Comparison of ENCODE assay signal across 8 cellular contexts in the genomic region with DNA sequence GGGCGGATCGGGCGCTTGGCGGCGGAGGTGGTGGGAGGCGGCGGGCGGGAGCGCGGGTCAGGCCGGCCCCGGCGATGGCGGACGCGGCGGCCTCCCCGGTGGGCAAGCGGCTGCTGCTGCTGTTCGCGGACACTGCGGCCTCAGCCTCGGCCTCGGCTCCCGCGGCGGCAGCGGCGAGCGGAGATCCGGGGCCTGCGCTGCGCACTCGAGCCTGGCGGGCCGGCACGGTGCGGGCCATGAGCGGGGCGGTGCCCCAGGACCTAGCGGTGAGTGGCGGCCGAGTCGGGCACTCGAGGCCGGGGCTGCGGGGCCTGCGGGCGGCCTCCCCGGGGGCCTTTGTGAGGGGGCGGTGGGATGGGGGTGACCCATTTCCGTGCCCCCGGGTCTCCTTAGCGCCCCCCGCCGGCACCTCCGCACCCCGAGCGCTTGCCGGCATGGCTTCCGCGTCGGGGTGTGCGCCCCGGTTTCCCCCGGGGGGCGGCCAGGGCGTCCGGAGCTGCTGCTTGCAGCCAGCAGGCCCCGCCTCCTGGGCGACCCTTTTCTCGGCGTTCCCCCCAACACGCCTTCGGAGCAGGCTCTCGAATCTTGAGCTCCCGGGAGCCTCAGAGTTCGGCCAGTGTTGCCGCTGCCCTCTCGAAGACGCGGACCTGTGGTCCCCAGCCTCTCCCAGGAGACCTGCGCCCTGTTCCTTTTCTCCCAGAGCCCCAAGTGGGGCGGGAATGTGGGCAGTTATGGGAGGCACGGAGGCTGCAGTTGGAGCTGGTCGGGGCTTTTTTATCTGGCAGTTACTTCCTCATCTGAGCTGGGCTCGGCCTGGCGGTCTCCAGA. TPM values are rescaled to one million over a fixed set of nuclear protein-coding genes. Genes with fewer than 3 reads are reported as not detected.
A peak's percentile ranks its signal among the peaks of the same experiment; 100 is the strongest.
DNase-seq lines count a peak whose midpoint lies in the region; ATAC-seq and TF ChIP-seq lines count a peak whose summit lies in the region.

No MANE protein-coding gene starts in this region.

- peak overlapping the region; percentile 93 for H3K4me3 ChIP-seq in endodermal cell (ENCODE audit: low read length)
- peak overlapping the region; percentile 96 for H3K4me3 ChIP-seq in mononuclear cell (ENCODE audit: low read length)

- WGBS in endodermal cell (ENCODE audit: insufficient coverage in 1 of 2, insufficient read length in 1 of 2), 2 experiments: 0% methylated on average over 7 to 88 of the region's 88 CpGs

- H3K9me3 ChIP-seq in endodermal cell (ENCODE audit: control insufficient read depth, low read length) (peaks cover 6% of the 10 kb centered on the region), mononuclear cell (ENCODE audit: low read depth, low read length) (no peaks in the 10 kb centered on the region)

- H3K27me3 Mint-ChIP-seq in endodermal cell (ENCODE audit: insufficient read depth): no peaks in the 10 kb centered on the region

- peaks cover 29% of the 10 kb centered on the region for H3K36me3 Mint-ChIP-seq in endodermal cell (ENCODE audit: low read depth)

- peak overlapping the region; percentile 92 for H3K27ac Mint-ChIP-seq in endodermal cell

- DNase-seq in NCI-H510A treated with DMSO at 0.1 percent for 48 hours (lab: John Stamatoyannopoulos, UW) (peak; percentile 36), NCI-H510A (lab: John Stamatoyannopoulos, UW) (no peak), NCI-H460 (ENCODE audit: extremely low read depth, low read depth) (peak; percentile 42), endodermal cell (peak; percentile 85)
- DNase-seq in activated CD8-positive, alpha-beta memory T cell treated with anti-CD3 and anti-CD28 coated beads for 24 hours: peak; percentile 87
- peak; percentile 25 to 47 for DNase-seq in stimulated activated CD8-positive, alpha-beta memory T cell treated with anti-CD3 and anti-CD28 coated beads, Interleukin-4, amount 100 ng/mL, for 1 hour (ENCODE audit: low read depth in 2 of 2, low spot score in 1 of 2)

- H3K9ac ChIP-seq in endodermal cell (ENCODE audit: extremely low read depth, low read length, poor library complexity, severe bottlenecking): peak overlapping the region; percentile 90

- peak; percentile 44 for TF ChIP-seq CTCF in endodermal cell (conservative IDR thresholded peaks at IDR 0.05)

- peaks cover 10% of the 10 kb centered on the region for H3K9me3 Mint-ChIP-seq in endodermal cell

- H3K4me1 Mint-ChIP-seq in endodermal cell: peaks cover 23% of the 10 kb centered on the region

- peak overlapping the region; percentile 89 for H3K4me3 Mint-ChIP-seq in endodermal cell

- H3K27me3 ChIP-seq in endodermal cell (ENCODE audit: control insufficient read depth, insufficient read depth, low read length, poor library complexity, severe bottlenecking) (no peaks in the 10 kb centered on the region), mononuclear cell (ENCODE audit: insufficient read depth, low read length) (no peaks in the 10 kb centered on the region)

- peaks cover 24% of the 10 kb centered on the region for H3K36me3 ChIP-seq in endodermal cell (ENCODE audit: control insufficient read depth, insufficient read depth, low read length)

- peak overlapping the region; percentile 79 for H3K27ac ChIP-seq in endodermal cell (ENCODE audit: low read depth, low read length)

- ATAC-seq in HG02884 (IDR thresholded peaks at IDR 0.05; ENCODE audit: unreplicated experiment): peak; percentile 35

- H3K4me1 ChIP-seq in endodermal cell (ENCODE audit: control insufficient read depth, insufficient read depth, low read length) (no peaks in the 10 kb centered on the region), mononuclear cell (ENCODE audit: insufficient read depth, low read length) (peaks cover 28% of the 10 kb centered on the region)

RNA-seq across cellular contexts. Expression of a gene that starts 0.5 kb away (rescaled TPM):
- total RNA-seq in NCI-H460 (2014; rRNA removed; shearing (Covaris generic)): 34.6 and 40.0 TPM in 2 replicates
- polyA plus RNA-seq in NCI-H460 (2014; cell fraction: nucleus; rRNA removed): 30.6 and 34.0 TPM in 2 replicates
- total RNA-seq in endodermal cell (100 to 1,000 TPM in 1 of 2 donors, 10 to 100 TPM in 1; 98.2 to 104 TPM), mononuclear cell (72.1 TPM)
- polyA plus RNA-seq in endodermal cell (2013, experiment 1 of 2): 77.8 TPM
- 77.7 TPM for polyA plus RNA-seq in endodermal cell (2013, experiment 2 of 2)

RNA-seq across cellular contexts. Expression of a gene that starts 14.9 kb away (rescaled TPM):
- 18.4 and 18.6 TPM in 2 replicates for total RNA-seq in NCI-H460 (2014; rRNA removed; shearing (Covaris generic))
- polyA plus RNA-seq in NCI-H460 (2014; cell fraction: nucleus; rRNA removed): 31.6 and 34.8 TPM in 2 replicates
- total RNA-seq in endodermal cell (10 to 100 TPM; 41.6 to 46.4 TPM), mononuclear cell (72.2 TPM)
- 46.5 TPM for polyA plus RNA-seq in endodermal cell (2013, experiment 1 of 2)
- 41.4 TPM for polyA plus RNA-seq in endodermal cell (2013, experiment 2 of 2)

RNA-seq across cellular contexts. Expression of a gene that starts 21.3 kb away (rescaled TPM):
- 21.5 and 24.3 TPM in 2 replicates for total RNA-seq in NCI-H460 (2014; rRNA removed; shearing (Covaris generic))
- polyA plus RNA-seq in NCI-H460 (2014; cell fraction: nucleus; rRNA removed): 19.1 and 30.4 TPM in 2 replicates
- 10 to 100 TPM; 14.8 to 30.6 TPM for total RNA-seq in endodermal cell
- 34.8 TPM for polyA plus RNA-seq in endodermal cell (2013, experiment 1 of 2)
- polyA plus RNA-seq in endodermal cell (2013, experiment 2 of 2): 33.9 TPM
- 1.2 TPM for total RNA-seq in mononuclear cell
